Comparison of ENCODE assay signal across 10 cellular contexts in the genomic region with DNA sequence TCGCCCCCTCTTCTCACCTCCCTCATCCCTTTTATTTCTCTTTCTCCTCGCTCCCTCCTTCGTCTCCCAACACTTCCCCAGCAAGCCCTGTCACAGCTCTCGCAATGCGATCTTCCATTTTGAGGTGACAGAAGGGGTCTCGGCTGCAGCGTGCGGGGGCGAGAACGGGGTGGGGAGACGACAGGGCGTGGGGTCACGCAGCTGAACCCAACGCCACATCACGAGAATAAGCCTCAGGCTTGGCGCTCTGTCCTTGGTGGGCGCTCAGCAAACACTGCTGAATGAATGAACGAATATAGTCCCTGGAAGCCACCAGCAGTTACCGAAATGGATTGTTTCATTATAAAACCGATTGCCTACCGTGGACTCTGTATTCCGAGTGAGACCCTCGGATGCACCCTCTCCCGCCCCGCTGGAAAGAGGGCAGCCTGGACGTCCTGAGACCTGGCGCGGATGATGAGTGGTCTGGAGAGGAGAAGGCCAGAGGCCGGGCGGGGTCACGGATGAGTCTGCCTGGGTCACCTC. TPM values are rescaled to one million over a fixed set of nuclear protein-coding genes. Genes with fewer than 3 reads are reported as not detected.
DNase-seq lines count a peak whose midpoint lies in the region; ATAC-seq, FAIRE-seq and TF ChIP-seq lines count a peak whose summit lies in the region.
"Had no signal": no experiment of that assay in that cellular context is flagged by ENCODE, and none has a peak within 500 bp of the region (broad histone marks: within the 10 kb centered on the region; RNA-seq: fewer than 3 reads in every experiment).

No MANE protein-coding gene starts in this region.

- peaks cover 59% of the 10 kb centered on the region for H3K27me3 ChIP-seq in CD4-positive, CD25-positive, alpha-beta regulatory T cell (ENCODE audit: control insufficient read depth, insufficient read depth, low read length)
- H3K27me3 ChIP-seq in MG63 (no peaks in the 10 kb centered on the region), ectodermal cell (ENCODE audit: control insufficient read depth, insufficient read depth, low read length, poor library complexity, severe bottlenecking) (peaks cover 100% of the 10 kb centered on the region), neutrophil (peaks cover 100% of the 10 kb centered on the region)

- H3K27ac Mint-ChIP-seq in CD4-positive, CD25-positive, alpha-beta regulatory T cell: peak overlapping the region in 1 of 3 donors; percentile 96

- H3K4me1 Mint-ChIP-seq in CD4-positive, CD25-positive, alpha-beta regulatory T cell: peaks cover 19 to 80% (median 41%) of the 10 kb centered on the region in 4 donors

- WGBS in ectodermal cell, 2 experiments: 1% methylated on average over 31 of the region's 31 CpGs

- H3K4me1 ChIP-seq in CD4-positive, CD25-positive, alpha-beta regulatory T cell (ENCODE audit: control insufficient read depth, insufficient read depth, low read length, poor library complexity, severe bottlenecking): peaks cover 68% of the 10 kb centered on the region
- H3K4me1 ChIP-seq in ectodermal cell (ENCODE audit: control insufficient read depth, insufficient read depth, low read length) (peaks cover 60% of the 10 kb centered on the region), neutrophil (ENCODE audit: control insufficient read depth in 1 of 2, insufficient read depth in 1 of 2, low read depth in 1 of 2, low read length in 1 of 2) (peaks cover 76 to 79% of the 10 kb centered on the region in 2 experiments)

- H3K27me3 Mint-ChIP-seq in CD4-positive, CD25-positive, alpha-beta regulatory T cell: peaks cover 97% of the 10 kb centered on the region

- no peak overlapping the region for H3K4me3 ChIP-seq in CD4-positive, CD25-positive, alpha-beta regulatory T cell (ENCODE audit: low read depth, low read length)
- H3K4me3 ChIP-seq in MG63: peak overlapping the region; percentile 68
- peak overlapping the region; percentile 39 for H3K4me3 ChIP-seq in ectodermal cell (ENCODE audit: insufficient read depth, low read depth, low read length)
- H3K4me3 ChIP-seq in neutrophil (ENCODE audit: low read depth in 1 of 2, low read length in 1 of 2): peak overlapping the region; percentile 58 to 63

- no peak for FAIRE-seq in GM12891 (lab: Jason Lieb, UNC)

- no peak overlapping the region for H3K27ac ChIP-seq in CD4-positive, CD25-positive, alpha-beta regulatory T cell (ENCODE audit: insufficient read depth, low read length, poor library complexity, severe bottlenecking)
- H3K27ac ChIP-seq in ectodermal cell (ENCODE audit: insufficient read depth, low read depth, low read length, poor library complexity, severe bottlenecking) (no peak overlapping the region), neutrophil (no peak overlapping the region)
- H3K27ac ChIP-seq: VCaP had no signal

- peaks cover 15 to 45% of the 10 kb centered on the region in 2 experiments for H3K9me3 ChIP-seq in CD4-positive, CD25-positive, alpha-beta regulatory T cell (ENCODE audit: control insufficient read depth in 2 of 2, low read length in 2 of 2)
- H3K9me3 ChIP-seq in MG63 (no peaks in the 10 kb centered on the region), ectodermal cell (ENCODE audit: control insufficient read depth, low read length) (no peaks in the 10 kb centered on the region), neutrophil (no peaks in the 10 kb centered on the region)

- H3K9me3 Mint-ChIP-seq in CD4-positive, CD25-positive, alpha-beta regulatory T cell: peaks cover 0 to 31% (median 4%) of the 10 kb centered on the region in 7 donors

- H3K36me3 Mint-ChIP-seq in CD4-positive, CD25-positive, alpha-beta regulatory T cell: no peaks in the 10 kb centered on the region

- peak in 1 of 3 donors; percentile 18 for DNase-seq in CD4-positive, CD25-positive, alpha-beta regulatory T cell
- no peak for DNase-seq in MG63
- DNase-seq in NCI-H128 (lab: John Stamatoyannopoulos, UW; ENCODE audit: unreplicated experiment): no peak
- DNase-seq in GM12891 (ENCODE audit: insufficient read length, low spot score): no peak
- no peak for DNase-seq in occipital lobe (lab: John Stamatoyannopoulos, UW)
- DNase-seq: midbrain had no signal

- ATAC-seq in CD4-positive, CD25-positive, alpha-beta regulatory T cell (ENCODE audit: low read depth in 2 of 2): no peak
- ATAC-seq in GM21619 (IDR thresholded peaks at IDR 0.05; ENCODE audit: unreplicated experiment): no peak

- no peaks in the 10 kb centered on the region for H3K36me3 ChIP-seq in CD4-positive, CD25-positive, alpha-beta regulatory T cell (ENCODE audit: control insufficient read depth, insufficient read depth, low read length)
- H3K36me3 ChIP-seq in MG63 (peaks cover 12% of the 10 kb centered on the region), ectodermal cell (ENCODE audit: control insufficient read depth, insufficient read depth, low read length) (no peaks in the 10 kb centered on the region), neutrophil (no peaks in the 10 kb centered on the region)

- peak overlapping the region; percentile 73 to 88 (median 86) for H3K4me3 Mint-ChIP-seq in CD4-positive, CD25-positive, alpha-beta regulatory T cell

- TF ChIP-seq POLR2A in GM12891 (IDR thresholded peaks at IDR 0.05; ENCODE audit: low read depth, low read length): no peak

- no peak for TF ChIP-seq CTCF in neutrophil (IDR thresholded peaks at IDR 0.05)

TF ChIP-seq in GM12891, 5 proteins besides CTCF, POLR2A, EP300 and RAD21:
- TF ChIP-seq POLR2AphosphoS5 (IDR thresholded peaks at IDR 0.05; ENCODE audit: low read depth, low read length): no peak
- no peak for TF ChIP-seq TAF1 (IDR thresholded peaks at IDR 0.05; ENCODE audit: low read depth, low read length)
- TF ChIP-seq SPI1 (IDR thresholded peaks at IDR 0.05; ENCODE audit: low read depth, low read length): no peak
- no peak for TF ChIP-seq PAX5 (IDR thresholded peaks at IDR 0.05; ENCODE audit: insufficient read depth, low read length, severe bottlenecking)
- TF ChIP-seq POU2F2 (IDR thresholded peaks at IDR 0.05; ENCODE audit: low read depth, low read length): no peak

RNA-seq across cellular contexts. Expression of a gene that starts 3.9 kb away (rescaled TPM):
- not detected for total RNA-seq in CD4-positive, CD25-positive, alpha-beta regulatory T cell
- under 1 TPM in 1 of 4 donors, not detected in 3; 0.10 TPM for polyA plus RNA-seq in CD4-positive, CD25-positive, alpha-beta regulatory T cell
- 36.5 and 44.1 TPM in 2 replicates for total RNA-seq in MG63 (2014; rRNA removed; shearing (Covaris generic); ENCODE audit: low replicate concordance)
- polyA plus RNA-seq in ectodermal cell (2013, experiment 1 of 4): 1.0 TPM
- 1.3 TPM for polyA plus RNA-seq in ectodermal cell (2013, experiment 2 of 4)
- polyA plus RNA-seq in ectodermal cell (2013, experiment 3 of 4): 1.3 TPM
- 1.5 TPM for polyA plus RNA-seq in ectodermal cell (2013, experiment 4 of 4)
- 4.8 TPM for polyA plus RNA-seq in GM12891 (2012; ENCODE audit: low read depth, missing spikeins)
- 17.9 TPM for total RNA-seq in occipital lobe

Comparison
In these comparisons a context has a peak if more than half of its experiments do, and no peak if none do; other contexts are left out.
1. RNA of a gene that starts 3.9 kb away (total RNA-seq): 36.5 to 44.1 TPM in MG63 and 17.9 TPM in occipital lobe (single experiment); not detected in CD4-positive, CD25-positive, alpha-beta regulatory T cell (single experiment); every median in the first group is over 10 times any median in the second.